ENCODE assay signal across 1 cellular context in the genomic region with DNA sequence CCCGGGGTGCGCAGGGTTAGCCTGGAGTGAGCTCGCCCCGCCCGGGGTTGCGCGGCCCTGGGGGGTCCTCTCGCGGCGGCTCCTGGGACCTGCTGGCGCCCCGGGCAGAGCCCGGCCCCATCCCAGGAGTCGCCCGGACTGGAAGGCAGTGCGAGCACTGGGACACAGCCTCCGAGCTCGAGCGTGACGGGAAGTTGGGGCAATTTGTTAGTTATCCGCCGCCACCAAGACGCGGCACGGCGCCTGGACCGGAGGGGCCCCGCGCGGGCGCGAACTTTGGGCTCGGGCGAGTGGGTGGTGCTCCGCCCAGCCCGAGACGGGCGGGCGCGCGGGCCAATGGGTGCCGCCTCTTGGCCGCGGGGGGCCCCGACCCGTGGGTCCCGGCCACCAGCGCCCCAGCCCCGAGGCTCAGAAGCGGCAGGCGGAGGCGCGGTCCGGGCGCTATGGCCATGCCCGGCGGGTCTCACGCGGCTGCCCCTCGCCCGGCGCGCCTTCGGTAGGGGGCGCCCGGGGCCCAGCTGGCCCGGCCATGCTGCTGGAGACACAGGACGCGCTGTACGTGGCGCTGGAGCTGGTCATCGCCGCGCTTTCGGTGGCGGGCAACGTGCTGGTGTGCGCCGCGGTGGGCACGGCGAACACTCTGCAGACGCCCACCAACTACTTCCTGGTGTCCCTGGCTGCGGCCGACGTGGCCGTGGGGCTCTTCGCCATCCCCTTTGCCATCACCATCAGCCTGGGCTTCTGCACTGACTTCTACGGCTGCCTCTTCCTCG.
TF ChIP-seq lines count a peak whose summit lies in the region.

ADORA2B (plus strand) TSS at position 411 of the 773 bp plus-strand sequence; CDS start at position 530, 119 bp downstream.

TF ChIP-seq in HepG2, 621 proteins besides CTCF, POLR2A, EP300 and RAD21 (continued from another document and continues in another):
- TF ChIP-seq, protein P1, sequence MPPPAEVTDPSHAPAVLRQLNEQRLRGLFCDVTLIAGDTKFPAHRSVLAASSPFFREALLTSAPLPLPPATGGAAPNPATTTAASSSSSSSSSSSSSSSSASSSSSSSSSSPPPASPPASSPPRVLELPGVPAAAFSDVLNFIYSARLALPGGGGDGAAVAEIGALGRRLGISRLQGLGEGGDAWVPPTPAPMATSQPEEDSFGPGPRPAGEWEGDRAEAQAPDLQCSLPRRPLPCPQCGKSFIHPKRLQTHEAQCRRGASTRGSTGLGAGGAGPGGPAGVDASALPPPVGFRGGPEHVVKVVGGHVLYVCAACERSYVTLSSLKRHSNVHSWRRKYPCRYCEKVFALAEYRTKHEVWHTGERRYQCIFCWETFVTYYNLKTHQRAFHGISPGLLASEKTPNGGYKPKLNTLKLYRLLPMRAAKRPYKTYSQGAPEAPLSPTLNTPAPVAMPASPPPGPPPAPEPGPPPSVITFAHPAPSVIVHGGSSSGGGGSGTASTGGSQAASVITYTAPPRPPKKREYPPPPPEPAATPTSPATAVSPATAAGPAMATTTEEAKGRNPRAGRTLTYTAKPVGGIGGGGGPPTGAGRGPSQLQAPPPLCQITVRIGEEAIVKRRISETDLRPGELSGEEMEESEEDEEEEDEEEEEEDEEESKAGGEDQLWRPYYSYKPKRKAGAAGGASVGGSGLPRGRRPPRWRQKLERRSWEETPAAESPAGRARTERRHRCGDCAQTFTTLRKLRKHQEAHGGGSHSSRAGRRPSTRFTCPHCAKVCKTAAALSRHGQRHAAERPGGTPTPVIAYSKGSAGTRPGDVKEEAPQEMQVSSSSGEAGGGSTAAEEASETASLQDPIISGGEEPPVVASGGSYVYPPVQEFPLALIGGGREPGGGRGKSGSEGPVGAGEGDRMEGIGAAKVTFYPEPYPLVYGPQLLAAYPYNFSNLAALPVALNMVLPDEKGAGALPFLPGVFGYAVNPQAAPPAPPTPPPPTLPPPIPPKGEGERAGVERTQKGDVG (CRISPR knock-in tag; IDR thresholded peaks at IDR 0.05; ENCODE audit: borderline replicate concordance), result 0 out of 2 replicates have a peak, but pooled peaks have one; percentile 28
- peak; percentile 50; the same call in 1 of the 2 replicates for TF ChIP-seq TOE1 (CRISPR knock-in tag; IDR thresholded peaks at IDR 0.05)
- TF ChIP-seq REXO4 (CRISPR knock-in tag; IDR thresholded peaks at IDR 0.05; ENCODE audit: borderline replicate concordance), result no peak
- no peak; the same call in 1 of the 2 replicates for TF ChIP-seq BHLHE40 (IDR thresholded peaks at IDR 0.05; ENCODE audit: low read length)
- 0 out of 2 replicates have a peak, but pooled peaks have one; percentile 76 for TF ChIP-seq ESRRA (CRISPR knock-in tag; IDR thresholded peaks at IDR 0.05; ENCODE audit: low read depth)
- TF ChIP-seq REPIN1 (CRISPR knock-in tag; IDR thresholded peaks at IDR 0.05; ENCODE audit: borderline replicate concordance, low read depth), result no peak
- TF ChIP-seq ZNF770 (CRISPR knock-in tag; IDR thresholded peaks at IDR 0.05), result 0 out of 2 replicates have a peak, but pooled peaks have one; percentile 34
- TF ChIP-seq ZBTB37 (CRISPR knock-in tag; IDR thresholded peaks at IDR 0.05), result peak; percentile 70; the same call in 1 of the 2 replicates
- peak; percentile 84; the same call in 1 of the 2 replicates for TF ChIP-seq ZNF468 (CRISPR knock-in tag; IDR thresholded peaks at IDR 0.05)
- no peak for TF ChIP-seq TOPORS (CRISPR knock-in tag; IDR thresholded peaks at IDR 0.05)
- TF ChIP-seq TEAD2 (CRISPR knock-in tag; IDR thresholded peaks at IDR 0.05), result no peak
- no peak for TF ChIP-seq NFATC3 (CRISPR knock-in tag; IDR thresholded peaks at IDR 0.05)
- TF ChIP-seq ZNF343 (CRISPR knock-in tag; IDR thresholded peaks at IDR 0.05), result peak; percentile 73
- TF ChIP-seq, protein P2, sequence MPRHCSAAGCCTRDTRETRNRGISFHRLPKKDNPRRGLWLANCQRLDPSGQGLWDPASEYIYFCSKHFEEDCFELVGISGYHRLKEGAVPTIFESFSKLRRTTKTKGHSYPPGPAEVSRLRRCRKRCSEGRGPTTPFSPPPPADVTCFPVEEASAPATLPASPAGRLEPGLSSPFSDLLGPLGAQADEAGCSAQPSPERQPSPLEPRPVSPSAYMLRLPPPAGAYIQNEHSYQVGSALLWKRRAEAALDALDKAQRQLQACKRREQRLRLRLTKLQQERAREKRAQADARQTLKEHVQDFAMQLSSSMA (CRISPR knock-in tag; IDR thresholded peaks at IDR 0.05), result peak; percentile 71; the same call in 1 of the 2 replicates
- TF ChIP-seq PITX1 (CRISPR knock-in tag; IDR thresholded peaks at IDR 0.05), result no peak; the same call in 1 of the 2 replicates
- TF ChIP-seq ZNF672 (CRISPR knock-in tag; IDR thresholded peaks at IDR 0.05), result no peak
- no peak for TF ChIP-seq GTF2F1 (IDR thresholded peaks at IDR 0.05; ENCODE audit: low read length)
- TF ChIP-seq MAX (IDR thresholded peaks at IDR 0.05), result peak; percentile 96
- TF ChIP-seq KDM5B (CRISPR knock-in tag; IDR thresholded peaks at IDR 0.05; ENCODE audit: borderline replicate concordance), result peak; percentile 86
- no peak for TF ChIP-seq PCBP2 (optimal IDR thresholded peaks at IDR 0.05; ENCODE audit: low read depth, low read length, poor library complexity, severe bottlenecking)
- TF ChIP-seq RBM39 (IDR thresholded peaks at IDR 0.05; ENCODE audit: low read depth, low read length, poor library complexity, severe bottlenecking), result no peak
- TF ChIP-seq, protein P3, sequence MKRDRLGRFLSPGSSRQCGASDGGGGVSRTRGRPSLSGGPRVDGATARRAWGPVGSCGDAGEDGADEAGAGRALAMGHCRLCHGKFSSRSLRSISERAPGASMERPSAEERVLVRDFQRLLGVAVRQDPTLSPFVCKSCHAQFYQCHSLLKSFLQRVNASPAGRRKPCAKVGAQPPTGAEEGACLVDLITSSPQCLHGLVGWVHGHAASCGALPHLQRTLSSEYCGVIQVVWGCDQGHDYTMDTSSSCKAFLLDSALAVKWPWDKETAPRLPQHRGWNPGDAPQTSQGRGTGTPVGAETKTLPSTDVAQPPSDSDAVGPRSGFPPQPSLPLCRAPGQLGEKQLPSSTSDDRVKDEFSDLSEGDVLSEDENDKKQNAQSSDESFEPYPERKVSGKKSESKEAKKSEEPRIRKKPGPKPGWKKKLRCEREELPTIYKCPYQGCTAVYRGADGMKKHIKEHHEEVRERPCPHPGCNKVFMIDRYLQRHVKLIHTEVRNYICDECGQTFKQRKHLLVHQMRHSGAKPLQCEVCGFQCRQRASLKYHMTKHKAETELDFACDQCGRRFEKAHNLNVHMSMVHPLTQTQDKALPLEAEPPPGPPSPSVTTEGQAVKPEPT (CRISPR knock-in tag; IDR thresholded peaks at IDR 0.05; ENCODE audit: low read depth), result 0 out of 2 replicates have a peak, but pooled peaks have one; percentile 64
- peak; percentile 92 for TF ChIP-seq YEATS4 (CRISPR knock-in tag; IDR thresholded peaks at IDR 0.05; ENCODE audit: borderline replicate concordance)
- peak; percentile 82 for TF ChIP-seq ATF7-NPFF (CRISPR knock-in tag; IDR thresholded peaks at IDR 0.05; ENCODE audit: low read depth)
- no peak for TF ChIP-seq MED1 (CRISPR knock-in tag; IDR thresholded peaks at IDR 0.05)
- 0 out of 2 replicates have a peak, but pooled peaks have one; percentile 50 for TF ChIP-seq CHCHD3 (CRISPR knock-in tag; IDR thresholded peaks at IDR 0.05)
- TF ChIP-seq ZBTB49 (CRISPR knock-in tag; IDR thresholded peaks at IDR 0.05; ENCODE audit: borderline replicate concordance), result no peak
- TF ChIP-seq ZNF513 (CRISPR knock-in tag; conservative IDR thresholded peaks at IDR 0.05), result no peak
- TF ChIP-seq RNF219 (CRISPR knock-in tag; IDR thresholded peaks at IDR 0.05), result no peak
- peak; percentile 84 for TF ChIP-seq ZNF333 (CRISPR knock-in tag; IDR thresholded peaks at IDR 0.05; ENCODE audit: borderline replicate concordance)
- TF ChIP-seq GATAD1 (CRISPR knock-in tag; IDR thresholded peaks at IDR 0.05), result 0 out of 2 replicates have a peak, but pooled peaks have one; percentile 20
- 0 out of 2 replicates have a peak, but pooled peaks have one; percentile 40 for TF ChIP-seq NFKB2 (CRISPR knock-in tag; IDR thresholded peaks at IDR 0.05; ENCODE audit: borderline replicate concordance)
- TF ChIP-seq PLSCR1 (CRISPR knock-in tag; IDR thresholded peaks at IDR 0.05; ENCODE audit: borderline replicate concordance), result no peak
- TF ChIP-seq HOXA3 (CRISPR knock-in tag; IDR thresholded peaks at IDR 0.05), result peak; percentile 86
- TF ChIP-seq SAP130 (CRISPR knock-in tag; IDR thresholded peaks at IDR 0.05; ENCODE audit: low read depth), result peak; percentile 77
- TF ChIP-seq ZSCAN25 (CRISPR knock-in tag; IDR thresholded peaks at IDR 0.05), result no peak
- peak; percentile 34; the same call in 1 of the 2 replicates for TF ChIP-seq ZNF891 (CRISPR knock-in tag; IDR thresholded peaks at IDR 0.05)
- TF ChIP-seq EZH2 (conservative IDR thresholded peaks at IDR 0.05; ENCODE audit: low read depth, low read length), result no peak
